Comparison of ENCODE assay signal across 16 cellular contexts in genomic region chr3:31546152-31546551, GRCh38. TPM values are rescaled to one million over a fixed set of nuclear protein-coding genes. Genes with fewer than 3 reads are reported as not detected.
DNase-seq lines count a peak whose midpoint lies in the region; ATAC-seq and TF ChIP-seq lines count a peak whose summit lies in the region.
"Had no signal": no experiment of that assay in that cellular context is flagged by ENCODE, and none has a peak within 500 bp of the region (broad histone marks: within the 10 kb centered on the region; RNA-seq: fewer than 3 reads in every experiment).

No MANE protein-coding gene starts in this region.

- H3K27me3 ChIP-seq in GM23338 (ENCODE audit: insufficient read depth) (no peaks in the 10 kb centered on the region), endodermal cell (ENCODE audit: control insufficient read depth, insufficient read depth, low read length, poor library complexity, severe bottlenecking) (no peaks in the 10 kb centered on the region)
- H3K27me3 ChIP-seq: esophagus squamous epithelium had no signal

- H3K9me2 ChIP-seq in GM23338 (ENCODE audit: insufficient read depth), result no peaks in the 10 kb centered on the region

- H3K79me2 ChIP-seq in GM23338 (replicated peaks; ENCODE audit: insufficient read depth), result peaks cover 100% of the 10 kb centered on the region

- H3K36me3 ChIP-seq in GM23338 (ENCODE audit: insufficient read depth), result no peaks in the 10 kb centered on the region
- H3K36me3 ChIP-seq in endodermal cell (ENCODE audit: control insufficient read depth, insufficient read depth, low read length), result peaks cover 46% of the 10 kb centered on the region

- H3K4me2 ChIP-seq in GM23338, result no peak overlapping the region

- 100% methylated on average over 1 of the region's 1 CpG; no CpG with 5 or more reads in 1 of the 2 experiments for WGBS in endodermal cell (ENCODE audit: insufficient coverage in 1 of 2, insufficient read length in 1 of 2), 2 experiments

- POLR2A ChIA-PET in GM10248 (lab: Yijun Ruan, JAX), result interaction anchor here (1.7 kb wide), 1 partner anchor 13 kb away, joined by 12 read pairs; the partner anchor contains the start of gene STT3B

- H3K4me1 ChIP-seq in GM23338 (ENCODE audit: insufficient read depth) (peaks cover 25% of the 10 kb centered on the region), endodermal cell (ENCODE audit: control insufficient read depth, insufficient read depth, low read length) (peaks cover 6% of the 10 kb centered on the region)

- H3K4me3 Mint-ChIP-seq in GM23338, result no peak overlapping the region
- no peak overlapping the region for H3K4me3 Mint-ChIP-seq in endodermal cell
- no peak overlapping the region for H3K4me3 Mint-ChIP-seq in mesothelial cell of epicardium
- H3K4me3 Mint-ChIP-seq: stimulated activated memory B cell treated with anti-CD40 and anti-IgM and Interleukin-4, amounts not matched to agents 10 μg/mL and 1 μg/mL and 100 μg/mL, for 72 hours had no signal

- no peak overlapping the region for H3K27ac ChIP-seq in GM23338 (ENCODE audit: low read depth)
- no peak overlapping the region for H3K27ac ChIP-seq in endodermal cell (ENCODE audit: low read depth, low read length)

- peaks cover 50% of the 10 kb centered on the region for H4K20me1 ChIP-seq in GM23338 (replicated peaks; ENCODE audit: insufficient read depth)

- H3K4me1 Mint-ChIP-seq in GM23338 (peaks cover 50% of the 10 kb centered on the region), endodermal cell (peaks cover 32% of the 10 kb centered on the region), mesothelial cell of epicardium (peaks cover 54% of the 10 kb centered on the region)

- H3K9ac ChIP-seq in endodermal cell (ENCODE audit: extremely low read depth, low read length, poor library complexity, severe bottlenecking), result no peak overlapping the region

- H3K36me3 Mint-ChIP-seq in GM23338 (ENCODE audit: low read depth), result 0 out of 3 replicates have a peak, but pooled peaks cover 5% of the 10 kb centered on the region
- H3K36me3 Mint-ChIP-seq in endodermal cell (ENCODE audit: low read depth), result peaks cover 11% of the 10 kb centered on the region
- H3K36me3 Mint-ChIP-seq in mesothelial cell of epicardium, result peaks cover 9% of the 10 kb centered on the region

- ATAC-seq in GM23338 (peak; percentile 47; the same call in 2 of the 3 replicates), GM21390 (IDR thresholded peaks at IDR 0.05; ENCODE audit: unreplicated experiment) (no peak), GM19455 (IDR thresholded peaks at IDR 0.05; ENCODE audit: unreplicated experiment) (no peak), HG02642 (IDR thresholded peaks at IDR 0.05; ENCODE audit: poor library complexity, unreplicated experiment) (no peak)
- ATAC-seq: stimulated activated memory B cell treated with anti-CD40 and anti-IgM and Interleukin-4, amounts not matched to agents 10 μg/mL and 1 μg/mL and 100 μg/mL, for 72 hours had no signal

- DNase-seq in AG20443 (ENCODE audit: low spot score), result peak; percentile 14
- peak; percentile 39 for DNase-seq in GM23338 (ENCODE audit: low spot score)
- DNase-seq in endodermal cell, result no peak
- DNase-seq in mesothelial cell of epicardium (ENCODE audit: low spot score in 2 of 2, unreplicated experiment in 2 of 2), result no peak
- DNase-seq in GM10248 (ENCODE audit: extremely low spot score), result no peak
- DNase-seq: activated CD4-positive, alpha-beta T cell treated with anti-CD3 and anti-CD28 coated beads, Interleukin-2, amount 50 U/mL, for 1 hour; activated gamma-delta T cell treated with Interleukin-2 at 50 U/mL for 16 hours; C1 segment of cervical spinal cord; central memory CD4-positive, alpha-beta T cell; esophagus squamous epithelium; NCI-H1105 treated with DMSO at 0.1 percent for 48 hours; stimulated activated CD4-positive, alpha-beta T cell treated with anti-CD3 and anti-CD28 coated beads, Interleukin-4, amount 100 ng/mL, for 24 hours had no signal

- TF ChIP-seq CTCF in GM23338 (conservative IDR thresholded peaks at IDR 0.05; ENCODE audit: low read depth in 2 of 2) (no peak), endodermal cell (conservative IDR thresholded peaks at IDR 0.05) (no peak), mesothelial cell of epicardium (IDR thresholded peaks at IDR 0.05; ENCODE audit: unreplicated experiment) (no peak), GM10248 (IDR thresholded peaks at IDR 0.05; ENCODE audit: control extremely low read depth, extremely low read depth, low read depth, missing control alignments) (no peak)

- H3K27ac Mint-ChIP-seq in GM23338, result 0 out of 2 replicates have a peak overlapping the region, but pooled peaks have one; percentile 44
- H3K27ac Mint-ChIP-seq in endodermal cell, result no peak overlapping the region
- peak overlapping the region; percentile 8 for H3K27ac Mint-ChIP-seq in mesothelial cell of epicardium
- H3K27ac Mint-ChIP-seq: stimulated activated memory B cell treated with anti-CD40 and anti-IgM and Interleukin-4, amounts not matched to agents 10 μg/mL and 1 μg/mL and 100 μg/mL, for 72 hours had no signal

- H2AFZ ChIP-seq in GM23338, result no peak overlapping the region

- H3K4me3 ChIP-seq in GM23338 (no peak overlapping the region), endodermal cell (ENCODE audit: low read length) (peak overlapping the region; percentile 17)
- H3K4me3 ChIP-seq: esophagus squamous epithelium had no signal

- no peaks in the 10 kb centered on the region for H3K27me3 Mint-ChIP-seq in GM23338 (ENCODE audit: insufficient read depth, low read depth, poor library complexity)
- no peaks in the 10 kb centered on the region for H3K27me3 Mint-ChIP-seq in endodermal cell (ENCODE audit: insufficient read depth)
- no peaks in the 10 kb centered on the region for H3K27me3 Mint-ChIP-seq in mesothelial cell of epicardium (ENCODE audit: low read depth)
- H3K27me3 Mint-ChIP-seq: stimulated activated memory B cell treated with anti-CD40 and anti-IgM and Interleukin-4, amounts not matched to agents 10 μg/mL and 1 μg/mL and 100 μg/mL, for 72 hours had no signal

- H3K9me3 ChIP-seq in endodermal cell (ENCODE audit: control insufficient read depth, low read length), result no peaks in the 10 kb centered on the region
- H3K9me3 ChIP-seq: esophagus squamous epithelium had no signal

- CTCF ChIA-PET in GM10248 (lab: Yijun Ruan, JAX), result interaction anchor here (0.8 to 3.2 kb wide), 10 partner anchors 9 to 578 kb away, joined by 3 to 14 read pairs (median 4); partner anchors contain the start of gene STT3B

- H3K9me3 Mint-ChIP-seq in GM23338 (no peaks in the 10 kb centered on the region; the same call in 2 of the 3 replicates), endodermal cell (no peaks in the 10 kb centered on the region), mesothelial cell of epicardium (no peaks in the 10 kb centered on the region)
- H3K9me3 Mint-ChIP-seq: stimulated activated memory B cell treated with anti-CD40 and anti-IgM and Interleukin-4, amounts not matched to agents 10 μg/mL and 1 μg/mL and 100 μg/mL, for 72 hours had no signal

- H3F3A ChIP-seq in GM23338 (replicated peaks; ENCODE audit: low read depth), result no peaks in the 10 kb centered on the region

TF ChIP-seq in GM23338, 12 proteins besides CTCF, POLR2A, EP300 and RAD21 (continues in another document):
- no peak for TF ChIP-seq NANOG (IDR thresholded peaks at IDR 0.05; ENCODE audit: borderline replicate concordance)
- TF ChIP-seq ZNF114 (CRISPR knock-in tag; IDR thresholded peaks at IDR 0.05), result no peak
- no peak for TF ChIP-seq STAT1 (IDR thresholded peaks at IDR 0.05; ENCODE audit: unreplicated experiment)
- no peak for TF ChIP-seq CREB1 (CRISPR knock-in tag; IDR thresholded peaks at IDR 0.05; ENCODE audit: low read depth)
- no peak for TF ChIP-seq ZNF331 (CRISPR knock-in tag; IDR thresholded peaks at IDR 0.05; ENCODE audit: low read depth)
- TF ChIP-seq POLR2AphosphoS5 (IDR thresholded peaks at IDR 0.05; ENCODE audit: low read depth), result no peak
- TF ChIP-seq EZH2 (IDR thresholded peaks at IDR 0.05; ENCODE audit: low read depth, unreplicated experiment), result no peak
- no peak for TF ChIP-seq EZH2phosphoT487 (IDR thresholded peaks at IDR 0.05; ENCODE audit: unreplicated experiment)

RNA-seq across cellular contexts. Expression of gene STT3B, which starts 13.4 kb away (rescaled TPM):
- 139 and 167 TPM in 2 replicates for total RNA-seq in GM23338 (2014; rRNA removed; shearing (Covaris generic))
- polyA plus RNA-seq in GM23338 (2016; fragmentation: Nextera tagmentation; extraction: Ambion mirVana), result 44.1 and 45.2 TPM in 2 replicates
- total RNA-seq in endodermal cell (100 to 1,000 TPM; 126 to 199 TPM), mesothelial cell of epicardium (206 to 214 TPM (median 210 TPM) in 3 replicates)
- polyA plus RNA-seq in endodermal cell (2013, experiment 1 of 2), result 150 TPM
- 160 TPM for polyA plus RNA-seq in endodermal cell (2013, experiment 2 of 2)

Comparison
In these comparisons a context has a peak if more than half of its experiments do, and no peak if none do; other contexts are left out.
1. DNase-seq: peak in AG20443 (single experiment) and GM23338 (single experiment); none in endodermal cell (single experiment), mesothelial cell of epicardium (0 of 2) and GM10248 (single experiment).